9 cellular contexts compared by ENCODE assay signal in genomic region chr15:64851503-64851840, GRCh38. TPM values are rescaled to one million over a fixed set of nuclear protein-coding genes. Genes with fewer than 3 reads are reported as not detected.
DNase-seq lines count a peak whose midpoint lies in the region; ATAC-seq and TF ChIP-seq lines count a peak whose summit lies in the region.
"Had no signal": no experiment of that assay in that cellular context is flagged by ENCODE, and none has a peak within 500 bp of the region (broad histone marks: within the 10 kb centered on the region; RNA-seq: fewer than 3 reads in every experiment).

No MANE protein-coding gene starts in this region.

- H3K4me3 ChIP-seq in brain microvascular endothelial cell (ENCODE audit: low read depth, low read length) (no peak overlapping the region), thyroid gland (replicated peaks in 1 of 3) (no peak overlapping the region)

- H3K9me3 ChIP-seq in thyroid gland, result no peaks in the 10 kb centered on the region

- intact Hi-C loops in thyroid gland (cut with DNase I), result no loop called here

- no peak for TF ChIP-seq CTCF in brain microvascular endothelial cell (IDR thresholded peaks at IDR 0.05; ENCODE audit: low read depth, low read length, missing control alignments)
- TF ChIP-seq CTCF in thyroid gland (IDR thresholded peaks at IDR 0.05), result no peak

- H3K27ac ChIP-seq in brain microvascular endothelial cell (peak overlapping the region; percentile 45), thyroid gland (peak overlapping the region; percentile 32 to 93 (median 91))
- H3K27ac ChIP-seq: epithelial cell of prostate had no signal

- WGBS in thyroid gland, 2 donors, result 68 to 73% methylated on average over 6 of the region's 6 CpGs

- in situ Hi-C loops in brain microvascular endothelial cell (cut with HindIII; ENCODE audit: low pct_ligation_motif_present, low sequenced_read_pairs), result no loop called here

- peaks cover 76 to 100% of the 10 kb centered on the region in 2 donors for H3K4me1 ChIP-seq in thyroid gland

- no peak for TF ChIP-seq POLR2A in thyroid gland (IDR thresholded peaks at IDR 0.05)

- H3K36me3 ChIP-seq in brain microvascular endothelial cell (replicated peaks) (peaks cover 32% of the 10 kb centered on the region), thyroid gland (peaks cover 19 to 47% of the 10 kb centered on the region in 2 donors)

- DNase-seq in Kasumi-1 (lab: John Stamatoyannopoulos, UW) (peak; percentile 54 to 61), brain microvascular endothelial cell (peak; percentile 77), left lobe of liver (ENCODE audit: low spot score) (no peak), thyroid gland (no peak), globus pallidus (ENCODE audit: low spot score) (no peak)

- H3K27me3 ChIP-seq in brain microvascular endothelial cell (replicated peaks) (no peaks in the 10 kb centered on the region), thyroid gland (no peaks in the 10 kb centered on the region)

- ATAC-seq in left lobe of liver (peak; percentile 39), HG02852 (IDR thresholded peaks at IDR 0.05; ENCODE audit: unreplicated experiment) (no peak), GM18870 (IDR thresholded peaks at IDR 0.05; ENCODE audit: unreplicated experiment) (no peak), GM21717 (IDR thresholded peaks at IDR 0.05; ENCODE audit: unreplicated experiment) (no peak)

RNA-seq across cellular contexts. Expression of gene PLEKHO2, which starts 9.8 kb away (rescaled TPM):
- total RNA-seq in left lobe of liver (4.3 TPM), thyroid gland (10 to 100 TPM; 31.3 to 53.6 (median 46.1) TPM)

RNA-seq across cellular contexts. Expression of gene PIF1, which starts 26.0 kb away (rescaled TPM):
- total RNA-seq in left lobe of liver (0.93 TPM), thyroid gland (1 to 10 TPM in 1 of 4 donors, under 1 TPM in 2, not detected in 1; 0.33 to 1.1 (median 0.54) TPM)

Comparison
In these comparisons a context has a peak if more than half of its experiments do, and no peak if none do; other contexts are left out.
1. DNase-seq: peak in Kasumi-1 (2 of 2) and brain microvascular endothelial cell (single experiment); none in left lobe of liver (single experiment), thyroid gland (0 of 2) and globus pallidus (single experiment).